In the genomic region with DNA sequence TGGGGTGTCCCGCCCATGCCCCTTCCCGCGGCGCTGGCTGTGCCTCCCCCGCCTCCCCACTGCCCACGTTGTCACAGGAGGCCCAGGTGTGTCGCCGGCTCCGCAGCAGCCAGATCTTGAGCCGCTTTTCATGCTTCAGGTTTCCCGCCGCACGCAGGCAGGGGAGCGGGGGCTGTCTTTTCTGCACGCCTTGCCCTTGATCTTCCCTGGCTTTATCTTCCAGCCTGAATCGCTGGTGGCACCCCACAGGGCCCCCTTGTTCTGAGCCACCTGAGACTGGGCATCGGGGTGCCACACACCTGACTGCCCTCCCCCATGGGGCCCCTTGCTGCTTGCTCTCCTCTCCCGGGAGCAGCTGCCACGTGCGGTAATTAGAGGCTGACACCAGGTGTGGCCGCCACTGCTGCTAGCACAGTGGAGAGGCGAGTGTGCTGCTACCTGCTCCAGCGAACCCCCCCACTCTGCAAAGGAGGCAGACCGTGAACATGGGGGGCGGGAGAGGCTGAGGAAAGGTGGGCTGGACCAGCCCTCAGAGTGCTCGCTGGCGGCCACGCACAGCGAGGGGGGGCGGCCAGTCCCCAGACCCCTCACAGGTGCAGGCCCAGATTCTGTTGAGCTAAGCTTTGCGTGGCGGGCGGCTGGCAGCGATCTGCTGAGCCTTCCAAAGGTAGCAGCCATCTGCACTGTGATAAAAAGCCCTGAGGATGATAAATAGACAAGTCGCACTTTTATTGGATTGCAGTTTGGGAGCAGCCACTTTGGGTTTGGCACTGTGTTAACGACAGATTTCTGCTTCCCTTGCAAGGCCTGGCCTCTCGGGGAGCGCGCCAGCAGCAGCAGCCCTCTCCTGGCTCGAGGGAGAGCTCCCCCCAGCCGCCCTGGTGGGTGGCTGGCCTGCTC, we compare ENCODE assay signal across 9 cellular contexts.
DNase-seq lines count a peak whose midpoint lies in the region; TF ChIP-seq lines count a peak whose summit lies in the region.
"Had no signal": no experiment of that assay in that cellular context is flagged by ENCODE, and none has a peak within 500 bp of the region (broad histone marks: within the 10 kb centered on the region; RNA-seq: fewer than 3 reads in every experiment).

No MANE protein-coding gene starts in this region.

- TF ChIP-seq CTCF in breast epithelium (IDR thresholded peaks at IDR 0.05) (no peak), dorsolateral prefrontal cortex (IDR thresholded peaks at IDR 0.05 in 54 of 56, conservative IDR thresholded peaks at IDR 0.05 in 2 of 56; ENCODE audit: low read depth in 1 of 56, partially characterized antibody in 56 of 56) (no peak), GM10248 (IDR thresholded peaks at IDR 0.05; ENCODE audit: control extremely low read depth, extremely low read depth, low read depth, missing control alignments) (no peak)

- H3K4me1 ChIP-seq in breast epithelium (peaks cover 3 to 16% of the 10 kb centered on the region in 2 donors), thymus (ENCODE audit: control insufficient read depth, insufficient read depth, low read length) (peaks cover 59% of the 10 kb centered on the region)

- H3K4me3 ChIP-seq in breast epithelium (no peak overlapping the region), dorsolateral prefrontal cortex (peak overlapping the region in 1 of 59 donors; percentile 4), thymus (ENCODE audit: low read length) (no peak overlapping the region)

- H3K9me3 ChIP-seq in breast epithelium (no peaks in the 10 kb centered on the region), thymus (ENCODE audit: control insufficient read depth) (peaks cover 1% of the 10 kb centered on the region)

- no peak for TF ChIP-seq POLR2A in breast epithelium (IDR thresholded peaks at IDR 0.05)

- DNase-seq in T47D (ENCODE audit: low read depth in 1 of 2, low spot score in 1 of 2) (peak; percentile 85 to 98), breast epithelium (ENCODE audit: low spot score in 2 of 2) (no peak), NCI-H510A treated with DMSO at 0.1 percent for 48 hours (lab: John Stamatoyannopoulos, UW) (peak; percentile 78), dorsolateral prefrontal cortex (peak in 6 of 10 donors; percentile 50 to 78 (median 64)), KBM-7 (no peak), DMS114 treated with DMSO at 0.1 percent for 48 hours (lab: John Stamatoyannopoulos, UW; ENCODE audit: unreplicated experiment) (no peak), GM10248 (ENCODE audit: extremely low spot score) (no peak)
- DNase-seq: dermis blood vessel endothelial cell had no signal

- H3K36me3 ChIP-seq in breast epithelium (no peaks in the 10 kb centered on the region), thymus (ENCODE audit: control insufficient read depth, insufficient read depth) (no peaks in the 10 kb centered on the region)

- CTCF ChIA-PET in GM10248 (lab: Yijun Ruan, JAX): interaction anchor here (1.0 to 8.9 kb wide), 7 partner anchors 17 to 330 kb away, joined by 3 to 40 read pairs (median 4); no protein-coding TSS in a partner anchor

- POLR2A ChIA-PET in GM10248 (lab: Yijun Ruan, JAX): no interaction called here

- H3K27me3 ChIP-seq in breast epithelium: no peaks in the 10 kb centered on the region
- no peaks in the 10 kb centered on the region for H3K27me3 ChIP-seq in dorsolateral prefrontal cortex
- H3K27me3 ChIP-seq in thymus (ENCODE audit: control insufficient read depth, insufficient read depth): no peaks in the 10 kb centered on the region

- in situ Hi-C loops in T47D (cut with HindIII; ENCODE audit: low pct_unique_long_range_greater_than_20kb, low sequenced_read_pairs): no loop called here
- in situ Hi-C loops in KBM-7 (cut with MboI; ENCODE audit: low pct_unique_long_range_greater_than_20kb, low sequenced_read_pairs): no loop called here

- WGBS in thymus: 16% methylated on average over 41 of the region's 41 CpGs

- H3K27ac ChIP-seq in breast epithelium (no peak overlapping the region), dorsolateral prefrontal cortex (peak overlapping the region in 35 of 59 donors; percentile 9 to 81 (median 50)), thymus (ENCODE audit: low read depth) (peak overlapping the region; percentile 46)

- intact Hi-C loops in breast epithelium (cut with DNase I; ENCODE audit: low total_unique reads) (no loop called here), dorsolateral prefrontal cortex (cut with DNase I) (no loop called here)

Comparison
In these comparisons a context has a peak if more than half of its experiments do, and no peak if none do; other contexts are left out.
1. DNase-seq: peak in T47D (2 of 2), NCI-H510A treated with DMSO at 0.1 percent for 48 hours (single experiment) and dorsolateral prefrontal cortex (6 of 10); none in breast epithelium (0 of 2), KBM-7 (single experiment), DMS114 treated with DMSO at 0.1 percent for 48 hours (single experiment) and GM10248 (single experiment).
2. H3K27ac ChIP-seq: peak in dorsolateral prefrontal cortex (35 of 59) and thymus (single experiment); none in breast epithelium (0 of 2).